Comparison of ENCODE assay signal across 18 cellular contexts in genomic region chr3:50342818-50343633, GRCh38. TPM values are rescaled to one million over a fixed set of nuclear protein-coding genes. Genes with fewer than 3 reads are reported as not detected.
A peak's percentile ranks its signal among the peaks of the same experiment; 100 is the strongest.
DNase-seq lines count a peak whose midpoint lies in the region; ATAC-seq, FAIRE-seq and TF ChIP-seq lines count a peak whose summit lies in the region.
"Had no signal": no experiment of that assay in that cellular context is flagged by ENCODE, and none has a peak within 500 bp of the region (broad histone marks: within the 10 kb centered on the region; RNA-seq: fewer than 3 reads in every experiment).

No MANE protein-coding gene starts in this region.

- H3K27me3 ChIP-seq in H1 (replicated peaks in 1 of 4; ENCODE audit: control insufficient read depth in 3 of 4, extremely low read depth in 1 of 4, insufficient read depth in 3 of 4, low read length in 3 of 4): peaks cover 23 to 69% (median 56%) of the 10 kb centered on the region in 4 experiments
- no peaks in the 10 kb centered on the region for H3K27me3 ChIP-seq in parathyroid adenoma (ENCODE audit: control insufficient read depth, insufficient read depth, low read length)
- H3K27me3 ChIP-seq in transverse colon: no peaks in the 10 kb centered on the region
- H3K27me3 ChIP-seq: sigmoid colon had no signal

- H4K91ac ChIP-seq in H1 (replicated peaks; ENCODE audit: insufficient read length, low read length): no peak overlapping the region

- in situ Hi-C loops in transverse colon (cut with MboI; ENCODE audit: low pct_ligation_motif_present in 1 of 4, low pct_unique_long_range_greater_than_20kb in 1 of 4, low sequenced_read_pairs in 3 of 4): loop anchor here in 1 of 4 donors (10.0 kb wide), 1 partner anchor 192 kb away; no protein-coding TSS in a partner anchor

- H2BK15ac ChIP-seq in H1 (ENCODE audit: low read length): no peak overlapping the region; the same call in 1 of the 2 replicates

- H3K79me2 ChIP-seq in H1 (ENCODE audit: control insufficient read depth in 1 of 2, insufficient read depth in 2 of 2, low read length in 2 of 2) (no peaks in the 10 kb centered on the region), parathyroid adenoma (no peaks in the 10 kb centered on the region)

- TF ChIP-seq EP300 in H1 (IDR thresholded peaks at IDR 0.05; ENCODE audit: borderline replicate concordance in 1 of 2, low read depth in 2 of 2, low read length in 2 of 2) (no peak), transverse colon (IDR thresholded peaks at IDR 0.05; ENCODE audit: low read depth) (no peak)

- H2AFZ ChIP-seq in H1 (ENCODE audit: low read length) (no peak overlapping the region), parathyroid adenoma (peak overlapping the region; percentile 63)

- no peak for TF ChIP-seq POLR2A in H1 (IDR thresholded peaks at IDR 0.05; ENCODE audit: control extremely low read depth in 1 of 2, low read depth in 2 of 2, low read length in 2 of 2)
- no peak for TF ChIP-seq POLR2A in transverse colon (IDR thresholded peaks at IDR 0.05)

- H3K36me3 ChIP-seq in H1 (ENCODE audit: control insufficient read depth in 2 of 4, insufficient read depth in 4 of 4, low read length in 3 of 4) (no peaks in the 10 kb centered on the region), parathyroid adenoma (ENCODE audit: control insufficient read depth, insufficient read depth, low read length) (no peaks in the 10 kb centered on the region), transverse colon (no peaks in the 10 kb centered on the region)

- no peaks in the 10 kb centered on the region for H3K9me3 Mint-ChIP-seq in activated CD8-positive, alpha-beta memory T cell treated with anti-CD3 and anti-CD28 coated beads, Interleukin-2, amount 10 ng/mL, durations not matched to agents 7 days and 5 days (ENCODE audit: low read depth)
- no peaks in the 10 kb centered on the region for H3K9me3 Mint-ChIP-seq in IgD-negative memory B cell
- H3K9me3 Mint-ChIP-seq in endothelial cell (ENCODE audit: unreplicated experiment): no peaks in the 10 kb centered on the region

- H3K14ac ChIP-seq in H1 (ENCODE audit: insufficient read length): no peak overlapping the region

- no peak overlapping the region for H3K27ac ChIP-seq in H1 (ENCODE audit: low read depth, low read length)
- peak overlapping the region; percentile 49 for H3K27ac ChIP-seq in parathyroid adenoma
- H3K27ac ChIP-seq in transverse colon: no peak overlapping the region
- H3K27ac ChIP-seq: coronary artery, sigmoid colon had no signal

- peaks cover 58% of the 10 kb centered on the region for H3K4me1 Mint-ChIP-seq in activated CD8-positive, alpha-beta memory T cell treated with anti-CD3 and anti-CD28 coated beads, Interleukin-2, amount 10 ng/mL, durations not matched to agents 7 days and 5 days
- H3K4me1 Mint-ChIP-seq in IgD-negative memory B cell (peaks cover 20 to 26% (median 23%) of the 10 kb centered on the region in 3 donors), endothelial cell (ENCODE audit: unreplicated experiment) (peaks cover 20% of the 10 kb centered on the region)

- H3K4me2 ChIP-seq in H1 (ENCODE audit: insufficient read depth in 1 of 2, low read depth in 2 of 2, low read length in 2 of 2) (no peak overlapping the region), parathyroid adenoma (ENCODE audit: low read length) (no peak overlapping the region)

- H3K9ac ChIP-seq in H1 (replicated peaks in 1 of 4; ENCODE audit: extremely low read depth in 1 of 4, low read depth in 3 of 4, low read length in 3 of 4) (no peak overlapping the region), parathyroid adenoma (no peak overlapping the region)

- TF ChIP-seq CTCF in H1 (IDR thresholded peaks at IDR 0.05; ENCODE audit: control extremely low read depth in 1 of 3, insufficient read depth in 1 of 3, low read depth in 1 of 3, low read length in 3 of 3) (peak in 2 of 3 experiments; percentile 64 to 73; a peak in 3 of 4 replicates), parathyroid adenoma (IDR thresholded peaks at IDR 0.05) (no peak), transverse colon (IDR thresholded peaks at IDR 0.05) (no peak), endothelial cell (IDR thresholded peaks at IDR 0.05; ENCODE audit: unreplicated experiment) (no peak)

- TF ChIP-seq RAD21 in H1 (IDR thresholded peaks at IDR 0.05 in 1 of 2, conservative IDR thresholded peaks at IDR 0.05 in 1 of 2; ENCODE audit: low read depth in 2 of 2, low read length in 2 of 2): peak; percentile 39 to 57

- H3K27ac Mint-ChIP-seq in activated CD8-positive, alpha-beta memory T cell treated with anti-CD3 and anti-CD28 coated beads, Interleukin-2, amount 10 ng/mL, durations not matched to agents 7 days and 5 days: peak overlapping the region; percentile 68
- H3K27ac Mint-ChIP-seq in IgD-negative memory B cell: peak overlapping the region in 1 of 3 donors; percentile 90
- H3K27ac Mint-ChIP-seq in endothelial cell (ENCODE audit: unreplicated experiment): no peak overlapping the region

- no peak overlapping the region for H2AK5ac ChIP-seq in H1 (ENCODE audit: low read depth, low read length)

- no peak for ATAC-seq in activated CD8-positive, alpha-beta memory T cell treated with anti-CD3 and anti-CD28 coated beads, Interleukin-2, amount 10 ng/mL, durations not matched to agents 7 days and 5 days
- no peak for ATAC-seq in HG02884 (IDR thresholded peaks at IDR 0.05; ENCODE audit: unreplicated experiment)

- H3K56ac ChIP-seq in H1 (replicated peaks; ENCODE audit: insufficient read length, low read depth, low read length): no peak overlapping the region

- no peaks in the 10 kb centered on the region for H3K79me1 ChIP-seq in H1 (ENCODE audit: low read depth, low read length)

- no peak overlapping the region for H3K4ac ChIP-seq in H1 (replicated peaks; ENCODE audit: insufficient read length, low read depth, low read length)

- H4K8ac ChIP-seq in H1 (ENCODE audit: extremely low read depth, insufficient read depth, low read length): peak overlapping the region; percentile 29; the same call in 1 of the 2 replicates

- H3K27me3 Mint-ChIP-seq in activated CD8-positive, alpha-beta memory T cell treated with anti-CD3 and anti-CD28 coated beads, Interleukin-2, amount 10 ng/mL, durations not matched to agents 7 days and 5 days: no peaks in the 10 kb centered on the region
- H3K27me3 Mint-ChIP-seq in IgD-negative memory B cell: no peaks in the 10 kb centered on the region
- peaks cover 29% of the 10 kb centered on the region for H3K27me3 Mint-ChIP-seq in endothelial cell (ENCODE audit: unreplicated experiment)

- peaks cover 3% of the 10 kb centered on the region in 2 experiments for H4K20me1 ChIP-seq in H1 (replicated peaks in 1 of 2; ENCODE audit: control insufficient read depth in 1 of 2, insufficient read depth in 2 of 2, low read length in 2 of 2)

- H3K36me3 Mint-ChIP-seq in activated CD8-positive, alpha-beta memory T cell treated with anti-CD3 and anti-CD28 coated beads, Interleukin-2, amount 10 ng/mL, durations not matched to agents 7 days and 5 days: peaks cover 24% of the 10 kb centered on the region
- H3K36me3 Mint-ChIP-seq in IgD-negative memory B cell (no peaks in the 10 kb centered on the region), endothelial cell (ENCODE audit: low read depth, unreplicated experiment) (peaks cover 10% of the 10 kb centered on the region)

- H2BK120ac ChIP-seq in H1 (replicated peaks; ENCODE audit: low read depth, low read length): no peak overlapping the region

- no peak overlapping the region for H2BK20ac ChIP-seq in H1 (ENCODE audit: low read length)

- POLR2A ChIA-PET in H1 (lab: Charles Lee; ENCODE audit: partially characterized antibody): interaction anchor here (1.0 kb wide), 2 partner anchors 11 to 21 kb away, joined by 3 read pairs; no protein-coding TSS in a partner anchor

- DNase-seq in activated CD8-positive, alpha-beta memory T cell treated with anti-CD3 and anti-CD28 coated beads, Interleukin-2, amount 10 ng/mL, durations not matched to agents 7 days and 5 days: no peak
- DNase-seq in activated CD8-positive, alpha-beta memory T cell treated with anti-CD3 and anti-CD28 coated beads, Interleukin-2, amount 50 U/mL, for 4 hours: no peak
- DNase-seq in H1 (ENCODE audit: low read depth in 1 of 2, low spot score in 2 of 2) (no peak), transverse colon (no peak), endothelial cell (ENCODE audit: low spot score) (no peak)
- DNase-seq: activated gamma-delta T cell treated with Interleukin-2 at 50 U/mL for 16 hours, HCEC 1CT, NCI-H187 treated with DMSO at 0.1 percent for 48 hours, NCI-H446, SHP77, sigmoid colon, T1000 had no signal

- no peak for FAIRE-seq in H1 (lab: Jason Lieb, UNC)
- FAIRE-seq: GM18507, islet of Langerhans had no signal

- no peaks in the 10 kb centered on the region for H3K9me3 ChIP-seq in H1 (ENCODE audit: insufficient read depth in 2 of 2, low read depth in 1 of 2, low read length in 1 of 2)
- no peaks in the 10 kb centered on the region for H3K9me3 ChIP-seq in parathyroid adenoma (ENCODE audit: control insufficient read depth, low read length)
- no peaks in the 10 kb centered on the region for H3K9me3 ChIP-seq in transverse colon
- H3K9me3 ChIP-seq: sigmoid colon had no signal

- H3K18ac ChIP-seq in H1 (ENCODE audit: extremely low read depth, low read length): no peak overlapping the region

- H4K5ac ChIP-seq in H1 (ENCODE audit: insufficient read length, low read depth, low read length): no peak overlapping the region

- peaks cover 15% of the 10 kb centered on the region; the same call in 1 of the 2 replicates for H3K23me2 ChIP-seq in H1 (ENCODE audit: low read depth, low read length)

- no peak overlapping the region for H2BK5ac ChIP-seq in H1 (ENCODE audit: low read depth, low read length)

- no peak overlapping the region; the same call in 1 of the 2 replicates for H2BK12ac ChIP-seq in H1 (ENCODE audit: low read depth, low read length)

- H3K23ac ChIP-seq in H1 (ENCODE audit: insufficient read length): no peak overlapping the region

- H3K4me3 Mint-ChIP-seq in activated CD8-positive, alpha-beta memory T cell treated with anti-CD3 and anti-CD28 coated beads, Interleukin-2, amount 10 ng/mL, durations not matched to agents 7 days and 5 days: no peak overlapping the region
- H3K4me3 Mint-ChIP-seq in IgD-negative memory B cell (peak overlapping the region in 3 of 4 donors; percentile 23 to 88 (median 60)), endothelial cell (ENCODE audit: unreplicated experiment) (no peak overlapping the region)

- H3K4me1 ChIP-seq in H1 (replicated peaks in 1 of 4; ENCODE audit: control insufficient read depth in 3 of 4, insufficient read depth in 4 of 4, low read length in 3 of 4) (peaks cover 0 to 16% (median 12%) of the 10 kb centered on the region in 4 experiments; a peak in 5 of 7 replicates), parathyroid adenoma (peaks cover 22% of the 10 kb centered on the region), transverse colon (peaks cover 12 to 51% (median 33%) of the 10 kb centered on the region in 4 donors)

- H3K4me3 ChIP-seq in H1 (ENCODE audit: extremely low read depth in 1 of 4, insufficient read depth in 2 of 4, low read depth in 3 of 4, low read length in 4 of 4) (no peak overlapping the region), parathyroid adenoma (ENCODE audit: low read depth, low read length) (no peak overlapping the region), transverse colon (no peak overlapping the region)
- H3K4me3 ChIP-seq: coronary artery, sigmoid colon had no signal

- intact Hi-C loops in transverse colon (cut with DNase I; ENCODE audit: low total_unique reads): loop anchor here (10.0 kb wide), 1 partner anchor 202 kb away; no protein-coding TSS in a partner anchor

- WGBS in H1 (ENCODE audit: extremely low coverage in 1 of 2, insufficient coverage in 1 of 2, insufficient read length in 1 of 2, insufficient replicate concordance in 2 of 2, low coverage in 1 of 2, low lambda C conversion rate in 2 of 2, missing lambda C conversion rate in 1 of 2), 2 experiments: 73% methylated on average over 13 of the region's 13 CpGs; no CpG with 5 or more reads in 1 of the 2 experiments
- WGBS in transverse colon (ENCODE audit: low coverage in 1 of 2), 2 donors: 83 to 100% methylated on average over 1 to 12 of the region's 13 CpGs

- CTCF ChIA-PET in activated CD8-positive, alpha-beta memory T cell treated with anti-CD3 and anti-CD28 coated beads, Interleukin-2, amount 10 ng/mL, durations not matched to agents 7 days and 5 days (lab: Charles Lee): interaction anchor here (0.7 to 8.3 kb wide), 3 partner anchors 14 to 199 kb away, joined by 3 to 64 read pairs (median 4); no protein-coding TSS in a partner anchor
- CTCF ChIA-PET in H1 (lab: Charles Lee; ENCODE audit: partially characterized antibody): interaction anchor here (0.8 to 10.0 kb wide), 10 partner anchors 11 to 209 kb away, joined by 3 to 84 read pairs (median 4); partner anchors contain the start of genes HYAL3 and NAA80

RNA-seq across cellular contexts. Expression of gene RASSF1, which starts 2.4 kb away (rescaled TPM):
- total RNA-seq in activated CD8-positive, alpha-beta memory T cell treated with anti-CD3 and anti-CD28 coated beads, Interleukin-2, amount 10 ng/mL, durations not matched to agents 7 days and 5 days: 100 to 1,000 TPM; 124 to 205 TPM
- 155 TPM for polyA plus RNA-seq in IgD-negative memory B cell
- total RNA-seq in H1 (2021; fragmentation: NEBNext Ultra II Directional; extraction: Animal tissue kit (Norgen Biotek cat#: 25700)): 10.3 and 11.2 TPM in 2 replicates
- polyA plus RNA-seq in H1 (2011; rRNA removed): 15.7 and 15.9 TPM in 2 replicates
- polyA plus RNA-seq in H1 (2011; cell fraction: cytosol; rRNA removed): 20.5 TPM
- polyA plus RNA-seq in H1 (2011; cell fraction: nucleus; rRNA removed): 22.6 TPM
- polyA plus RNA-seq in H1 (2012, experiment 1 of 2): 12.1 to 16.1 TPM (median 13.6 TPM) in 4 replicates
- 7.0 TPM for polyA plus RNA-seq in H1 (2012, experiment 2 of 2)
- 7.7 TPM for polyA plus RNA-seq in H1 (2013, experiment 1 of 2)
- polyA plus RNA-seq in H1 (2013, experiment 2 of 2): 7.1 TPM
- 4.5 and 5.8 TPM in 2 replicates for polyA minus RNA-seq in H1 (2011; rRNA and poly(A)+ RNA removed)
- polyA minus RNA-seq in H1 (2011; cell fraction: cytosol; rRNA and poly(A)+ RNA removed): 2.0 TPM
- 10.0 TPM for polyA minus RNA-seq in H1 (2011; cell fraction: nucleus; rRNA and poly(A)+ RNA removed)
- 10 to 100 TPM in 3 of 4 donors, 1 to 10 TPM in 1; 9.8 to 29.2 (median 21.7) TPM for total RNA-seq in transverse colon
- total RNA-seq in endothelial cell (ENCODE audit: unreplicated experiment): 14.8 TPM

RNA-seq across cellular contexts. Expression of gene ZMYND10, which starts 2.5 kb away (rescaled TPM):
- total RNA-seq in activated CD8-positive, alpha-beta memory T cell treated with anti-CD3 and anti-CD28 coated beads, Interleukin-2, amount 10 ng/mL, durations not matched to agents 7 days and 5 days: 1 to 10 TPM; 2.4 to 2.9 TPM
- polyA plus RNA-seq in IgD-negative memory B cell: not detected
- 0.54 and 0.56 TPM in 2 replicates for total RNA-seq in H1 (2021; fragmentation: NEBNext Ultra II Directional; extraction: Animal tissue kit (Norgen Biotek cat#: 25700))
- polyA plus RNA-seq in H1 (2011; rRNA removed): 0.79 and 0.93 TPM in 2 replicates
- 0.96 TPM for polyA plus RNA-seq in H1 (2011; cell fraction: cytosol; rRNA removed)
- 2.1 TPM for polyA plus RNA-seq in H1 (2011; cell fraction: nucleus; rRNA removed)
- polyA plus RNA-seq in H1 (2012, experiment 1 of 2): 0.18 to 0.96 TPM (median 0.41 TPM) in 4 replicates
- polyA plus RNA-seq in H1 (2012, experiment 2 of 2): 0.20 TPM
- 0.67 TPM for polyA plus RNA-seq in H1 (2013, experiment 1 of 2)
- polyA plus RNA-seq in H1 (2013, experiment 2 of 2): 0.40 TPM
- 0.32 TPM in 2 replicates for polyA minus RNA-seq in H1 (2011; rRNA and poly(A)+ RNA removed)
- not detected for polyA minus RNA-seq in H1 (2011; cell fraction: cytosol; rRNA and poly(A)+ RNA removed)
- 0.50 TPM for polyA minus RNA-seq in H1 (2011; cell fraction: nucleus; rRNA and poly(A)+ RNA removed)
- total RNA-seq in transverse colon: not detected
- total RNA-seq in endothelial cell (ENCODE audit: unreplicated experiment): not detected

RNA-seq across cellular contexts. Expression of gene NPRL2, which starts 7.5 kb away (rescaled TPM):
- 10 to 100 TPM; 45.3 to 49.7 TPM for total RNA-seq in activated CD8-positive, alpha-beta memory T cell treated with anti-CD3 and anti-CD28 coated beads, Interleukin-2, amount 10 ng/mL, durations not matched to agents 7 days and 5 days
- polyA plus RNA-seq in IgD-negative memory B cell: 30.4 TPM
- 25.0 and 28.4 TPM in 2 replicates for total RNA-seq in H1 (2021; fragmentation: NEBNext Ultra II Directional; extraction: Animal tissue kit (Norgen Biotek cat#: 25700))
- polyA plus RNA-seq in H1 (2011; rRNA removed): 51.4 and 52.3 TPM in 2 replicates
- polyA plus RNA-seq in H1 (2011; cell fraction: cytosol; rRNA removed): 53.3 TPM
- 91.8 TPM for polyA plus RNA-seq in H1 (2011; cell fraction: nucleus; rRNA removed)
- polyA plus RNA-seq in H1 (2012, experiment 1 of 2): 18.1 to 35.5 TPM (median 31.5 TPM) in 4 replicates
- polyA plus RNA-seq in H1 (2012, experiment 2 of 2): 26.4 TPM
- 14.6 TPM for polyA plus RNA-seq in H1 (2013, experiment 1 of 2)
- 13.2 TPM for polyA plus RNA-seq in H1 (2013, experiment 2 of 2)
- polyA minus RNA-seq in H1 (2011; rRNA and poly(A)+ RNA removed): 54.5 and 61.1 TPM in 2 replicates
- polyA minus RNA-seq in H1 (2011; cell fraction: cytosol; rRNA and poly(A)+ RNA removed): 13.8 TPM
- 20.9 TPM for polyA minus RNA-seq in H1 (2011; cell fraction: nucleus; rRNA and poly(A)+ RNA removed)
- total RNA-seq in transverse colon: 10 to 100 TPM in 2 of 4 donors, 1 to 10 TPM in 2; 6.0 to 29.2 (median 13.1) TPM
- 18.0 TPM for total RNA-seq in endothelial cell (ENCODE audit: unreplicated experiment)

RNA-seq across cellular contexts. Expression of gene CYB561D2, which starts 7.6 kb away (rescaled TPM):
- total RNA-seq in activated CD8-positive, alpha-beta memory T cell treated with anti-CD3 and anti-CD28 coated beads, Interleukin-2, amount 10 ng/mL, durations not matched to agents 7 days and 5 days: 10 to 100 TPM; 35.1 to 37.7 TPM
- polyA plus RNA-seq in IgD-negative memory B cell (63.3 TPM), H1 (2011; rRNA removed) (34.0 and 34.5 TPM in 2 replicates)
- 9.8 and 9.9 TPM in 2 replicates for total RNA-seq in H1 (2021; fragmentation: NEBNext Ultra II Directional; extraction: Animal tissue kit (Norgen Biotek cat#: 25700))
- polyA plus RNA-seq in H1 (2011; cell fraction: cytosol; rRNA removed): 22.8 TPM
- polyA plus RNA-seq in H1 (2011; cell fraction: nucleus; rRNA removed): 24.8 TPM
- 10.0 to 19.4 TPM (median 15.1 TPM) in 4 replicates for polyA plus RNA-seq in H1 (2012, experiment 1 of 2)
- polyA plus RNA-seq in H1 (2012, experiment 2 of 2): 22.1 TPM
- 11.8 TPM for polyA plus RNA-seq in H1 (2013, experiment 1 of 2)
- polyA plus RNA-seq in H1 (2013, experiment 2 of 2): 12.9 TPM
- 9.2 and 14.0 TPM in 2 replicates for polyA minus RNA-seq in H1 (2011; rRNA and poly(A)+ RNA removed)
- 6.3 TPM for polyA minus RNA-seq in H1 (2011; cell fraction: cytosol; rRNA and poly(A)+ RNA removed)
- polyA minus RNA-seq in H1 (2011; cell fraction: nucleus; rRNA and poly(A)+ RNA removed): 7.3 TPM
- total RNA-seq in transverse colon (10 to 100 TPM; 23.7 to 53.9 (median 35.6) TPM), endothelial cell (ENCODE audit: unreplicated experiment) (5.5 TPM)

RNA-seq across cellular contexts. Expression of gene TUSC2, which starts 15.0 kb away (rescaled TPM):
- 10 to 100 TPM; 20.4 to 25.0 TPM for total RNA-seq in activated CD8-positive, alpha-beta memory T cell treated with anti-CD3 and anti-CD28 coated beads, Interleukin-2, amount 10 ng/mL, durations not matched to agents 7 days and 5 days
- 51.4 TPM for polyA plus RNA-seq in IgD-negative memory B cell
- 30.8 and 33.3 TPM in 2 replicates for total RNA-seq in H1 (2021; fragmentation: NEBNext Ultra II Directional; extraction: Animal tissue kit (Norgen Biotek cat#: 25700))
- polyA plus RNA-seq in H1 (2011; rRNA removed): 65.4 and 73.6 TPM in 2 replicates
- 61.2 TPM for polyA plus RNA-seq in H1 (2011; cell fraction: cytosol; rRNA removed)
- 48.4 TPM for polyA plus RNA-seq in H1 (2011; cell fraction: nucleus; rRNA removed)
- polyA plus RNA-seq in H1 (2012, experiment 1 of 2): 37.2 to 43.9 TPM (median 39.9 TPM) in 4 replicates
- 39.5 TPM for polyA plus RNA-seq in H1 (2012, experiment 2 of 2)
- polyA plus RNA-seq in H1 (2013, experiment 1 of 2): 27.0 TPM
- 26.3 TPM for polyA plus RNA-seq in H1 (2013, experiment 2 of 2)
- polyA minus RNA-seq in H1 (2011; rRNA and poly(A)+ RNA removed): 23.2 and 29.9 TPM in 2 replicates
- polyA minus RNA-seq in H1 (2011; cell fraction: cytosol; rRNA and poly(A)+ RNA removed): 10.8 TPM
- polyA minus RNA-seq in H1 (2011; cell fraction: nucleus; rRNA and poly(A)+ RNA removed): 14.3 TPM
- total RNA-seq in transverse colon: 10 to 100 TPM in 3 of 4 donors, 1 to 10 TPM in 1; 7.9 to 39.6 (median 28.0) TPM
- total RNA-seq in endothelial cell (ENCODE audit: unreplicated experiment): 36.4 TPM

Comparison
In these comparisons a context has a peak if more than half of its experiments do, and no peak if none do; other contexts are left out.
1. H3K4me3 Mint-ChIP-seq: peak in IgD-negative memory B cell (3 of 4); none in activated CD8-positive, alpha-beta memory T cell treated with anti-CD3 and anti-CD28 coated beads, Interleukin-2, amount 10 ng/mL, durations not matched to agents 7 days and 5 days (single experiment) and endothelial cell (single experiment).
2. CTCF ChIP-seq: peak in H1 (2 of 3); none in parathyroid adenoma (single experiment), transverse colon (0 of 5) and endothelial cell (single experiment).